1 cellular context compared by ENCODE assay signal in genomic region chr6:10381133-10381829, GRCh38.
TF ChIP-seq lines count a peak whose summit lies in the region.

No MANE protein-coding gene starts in this region.

TF ChIP-seq in Ishikawa, 13 proteins besides CTCF, POLR2A, EP300 and RAD21 (continued from another document):
- TF ChIP-seq, protein P1, sequence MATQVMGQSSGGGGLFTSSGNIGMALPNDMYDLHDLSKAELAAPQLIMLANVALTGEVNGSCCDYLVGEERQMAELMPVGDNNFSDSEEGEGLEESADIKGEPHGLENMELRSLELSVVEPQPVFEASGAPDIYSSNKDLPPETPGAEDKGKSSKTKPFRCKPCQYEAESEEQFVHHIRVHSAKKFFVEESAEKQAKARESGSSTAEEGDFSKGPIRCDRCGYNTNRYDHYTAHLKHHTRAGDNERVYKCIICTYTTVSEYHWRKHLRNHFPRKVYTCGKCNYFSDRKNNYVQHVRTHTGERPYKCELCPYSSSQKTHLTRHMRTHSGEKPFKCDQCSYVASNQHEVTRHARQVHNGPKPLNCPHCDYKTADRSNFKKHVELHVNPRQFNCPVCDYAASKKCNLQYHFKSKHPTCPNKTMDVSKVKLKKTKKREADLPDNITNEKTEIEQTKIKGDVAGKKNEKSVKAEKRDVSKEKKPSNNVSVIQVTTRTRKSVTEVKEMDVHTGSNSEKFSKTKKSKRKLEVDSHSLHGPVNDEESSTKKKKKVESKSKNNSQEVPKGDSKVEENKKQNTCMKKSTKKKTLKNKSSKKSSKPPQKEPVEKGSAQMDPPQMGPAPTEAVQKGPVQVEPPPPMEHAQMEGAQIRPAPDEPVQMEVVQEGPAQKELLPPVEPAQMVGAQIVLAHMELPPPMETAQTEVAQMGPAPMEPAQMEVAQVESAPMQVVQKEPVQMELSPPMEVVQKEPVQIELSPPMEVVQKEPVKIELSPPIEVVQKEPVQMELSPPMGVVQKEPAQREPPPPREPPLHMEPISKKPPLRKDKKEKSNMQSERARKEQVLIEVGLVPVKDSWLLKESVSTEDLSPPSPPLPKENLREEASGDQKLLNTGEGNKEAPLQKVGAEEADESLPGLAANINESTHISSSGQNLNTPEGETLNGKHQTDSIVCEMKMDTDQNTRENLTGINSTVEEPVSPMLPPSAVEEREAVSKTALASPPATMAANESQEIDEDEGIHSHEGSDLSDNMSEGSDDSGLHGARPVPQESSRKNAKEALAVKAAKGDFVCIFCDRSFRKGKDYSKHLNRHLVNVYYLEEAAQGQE (IDR thresholded peaks at IDR 0.05; ENCODE audit: low read depth): no peak
- TF ChIP-seq YY1 (IDR thresholded peaks at IDR 0.05; ENCODE audit: low read depth) (no peak), TEAD4 (IDR thresholded peaks at IDR 0.05) (no peak), TAF1 (IDR thresholded peaks at IDR 0.05; ENCODE audit: low read depth) (no peak), ZBTB7A (IDR thresholded peaks at IDR 0.05; ENCODE audit: low read depth) (no peak), CREB1 (IDR thresholded peaks at IDR 0.05; ENCODE audit: low read depth) (no peak), CEBPB (IDR thresholded peaks at IDR 0.05) (no peak)
